In genomic region chrX:78658851-78659744, GRCh38 we compare ENCODE assay signal across 13 cellular contexts. TPM values are rescaled to one million over a fixed set of nuclear protein-coding genes. Genes with fewer than 3 reads are reported as not detected.
DNase-seq lines count a peak whose midpoint lies in the region; FAIRE-seq and TF ChIP-seq lines count a peak whose summit lies in the region.
"Had no signal": no experiment of that assay in that cellular context is flagged by ENCODE, and none has a peak within 500 bp of the region (broad histone marks: within the 10 kb centered on the region; RNA-seq: fewer than 3 reads in every experiment).

Gene RTL3, minus strand, starts transcription at chrX:78659328. Its CDS starts 908 bp downstream, at chrX:78658420.

- H3K27ac ChIP-seq in BLaER1 (peak within 1 kb of the TSS; percentile 51), ascending aorta (peak within 1 kb of the TSS; percentile 46 to 62)

- H3K4me2 ChIP-seq in BLaER1, result peak within 1 kb of the TSS; percentile 74

- no peak for FAIRE-seq in GM12892 (lab: Jason Lieb, UNC)
- FAIRE-seq: kidney had no signal

- 0 out of 2 replicates have a peak within 1 kb of the TSS, but pooled peaks have one; percentile 22 for H3K9ac ChIP-seq in BLaER1

- TF ChIP-seq POLR2A in GM12892 (IDR thresholded peaks at IDR 0.05; ENCODE audit: low read depth, low read length), result no peak

- H3K4me3 ChIP-seq in BLaER1 (no peak within 1 kb of the TSS), ascending aorta (no peak within 1 kb of the TSS)

- no peaks in the 10 kb centered on the region for H3K27me3 ChIP-seq in BLaER1
- no peaks in the 10 kb centered on the region for H3K27me3 ChIP-seq in ascending aorta

- intact Hi-C loops in ascending aorta (cut with DNase I), result no loop called here

- H3K36me3 ChIP-seq in BLaER1 (no peaks in the 10 kb centered on the region), ascending aorta (no peaks in the 10 kb centered on the region)

- H3K4me1 ChIP-seq in BLaER1, result peaks cover 59% of the 10 kb centered on the region
- H3K4me1 ChIP-seq in ascending aorta, result peaks cover 0 to 4% of the 10 kb centered on the region in 2 donors

- TF ChIP-seq CTCF in ascending aorta (IDR thresholded peaks at IDR 0.05), result no peak

- DNase-seq in HCEC 1CT (peak; percentile 77), ascending aorta (ENCODE audit: low spot score in 2 of 2) (no peak), kidney tubule cell (ENCODE audit: low spot score) (peak; percentile 71), DMS114 treated with DMSO at 0.1 percent for 48 hours (lab: John Stamatoyannopoulos, UW; ENCODE audit: unreplicated experiment) (no peak), iPS-NIHi7 (ENCODE audit: extremely low spot score) (no peak), GM12892 (ENCODE audit: insufficient read length) (no peak), NCI-H524 (lab: John Stamatoyannopoulos, UW) (no peak)
- DNase-seq: activated CD4-positive, CD25-positive, alpha-beta regulatory T cell; central memory CD4-positive, alpha-beta T cell; kidney; NCI-H82; substantia nigra had no signal

- H3K9me3 ChIP-seq in BLaER1, result 0 out of 2 replicates have a peak, but pooled peaks cover 4% of the 10 kb centered on the region
- no peaks in the 10 kb centered on the region for H3K9me3 ChIP-seq in ascending aorta

- no peaks in the 10 kb centered on the region for H4K20me1 ChIP-seq in BLaER1

RNA-seq across cellular contexts. Expression of gene RTL3, which starts in this region (rescaled TPM):
- not detected for total RNA-seq in ascending aorta
- polyA plus RNA-seq in GM12892 (2012; ENCODE audit: missing spikeins), result 0.21 TPM
- total RNA-seq: kidney had no signal

Comparison
In these comparisons a context has a peak if more than half of its experiments do, and no peak if none do; other contexts are left out.
1. DNase-seq: peak in HCEC 1CT (single experiment) and kidney tubule cell (single experiment); none in ascending aorta (0 of 2), DMS114 treated with DMSO at 0.1 percent for 48 hours (single experiment), iPS-NIHi7 (single experiment), GM12892 (single experiment) and NCI-H524 (0 of 2).